21 cellular contexts compared by ENCODE assay signal in genomic region chr12:65949009-65949623, GRCh38.
DNase-seq lines count a peak whose midpoint lies in the region; ATAC-seq and TF ChIP-seq lines count a peak whose summit lies in the region.
"Had no signal": no experiment of that assay in that cellular context is flagged by ENCODE, and none has a peak within 500 bp of the region (broad histone marks: within the 10 kb centered on the region; RNA-seq: fewer than 3 reads in every experiment).

No MANE protein-coding gene starts in this region.

- H3K9me2 ChIP-seq in PC-9 (ENCODE audit: insufficient read depth): no peaks in the 10 kb centered on the region

- WGBS in mammary epithelial cell (ENCODE audit: low coverage, missing lambda C conversion rate): 42% methylated on average over 9 of the region's 9 CpGs

- peaks cover 56% of the 10 kb centered on the region for H3K36me3 Mint-ChIP-seq in nephron (ENCODE audit: low read depth)
- H3K36me3 Mint-ChIP-seq: activated naive CD4-positive, alpha-beta T cell treated with anti-CD3 and anti-CD28 coated beads, Interleukin-2, amount 50 U/mL, for 24 hours; memory B cell; naive thymus-derived CD8-positive, alpha-beta T cell; stimulated activated effector memory CD8-positive, alpha-beta T cell treated with anti-CD3 and anti-CD28 coated beads, Interleukin-12 subunit alpha, Interleukin-12 subunit beta, amount 100 ng/mL, for 72 hours had no signal

- TF ChIP-seq CTCF in AG04450 (IDR thresholded peaks at IDR 0.05; ENCODE audit: low read depth, low read length) (no peak), PC-9 (conservative IDR thresholded peaks at IDR 0.05) (no peak), mammary epithelial cell (conservative IDR thresholded peaks at IDR 0.05 in 1 of 2, IDR thresholded peaks at IDR 0.05 in 1 of 2; ENCODE audit: extremely low read depth in 1 of 2, insufficient read depth in 1 of 2, low read depth in 1 of 2, low read length in 2 of 2) (no peak), nephron (IDR thresholded peaks at IDR 0.05; ENCODE audit: unreplicated experiment in 3 of 3) (no peak)

- H3K4me1 ChIP-seq in PC-9 (replicated peaks; ENCODE audit: insufficient read depth) (peaks cover 5% of the 10 kb centered on the region; the same call in 1 of the 2 replicates), mammary epithelial cell (ENCODE audit: insufficient read depth, low read length) (peaks cover 81% of the 10 kb centered on the region)

- H3K9me3 Mint-ChIP-seq in nephron: no peaks in the 10 kb centered on the region
- no peaks in the 10 kb centered on the region for H3K9me3 Mint-ChIP-seq in stimulated activated naive CD8-positive, alpha-beta T cell treated with anti-CD3 and anti-CD28 coated beads, Interleukin-15, amount 100 ng/mL, for 72 hours
- H3K9me3 Mint-ChIP-seq: activated CD4-positive, alpha-beta T cell treated with anti-CD3 and anti-CD28 coated beads, Interleukin-2, amount 10 ng/mL, durations not matched to agents 7 days and 5 days; activated naive CD4-positive, alpha-beta T cell treated with anti-CD3 and anti-CD28 coated beads, Interleukin-2, amount 50 U/mL, for 24 hours; CD4-positive, alpha-beta T cell; memory B cell; naive thymus-derived CD8-positive, alpha-beta T cell; stimulated activated effector memory CD8-positive, alpha-beta T cell treated with anti-CD3 and anti-CD28 coated beads, Interleukin-12 subunit alpha, Interleukin-12 subunit beta, amount 100 ng/mL, for 72 hours had no signal

- H3K4me2 ChIP-seq in PC-9 (no peak overlapping the region), mammary epithelial cell (ENCODE audit: insufficient read depth, low read depth, low read length) (peak overlapping the region; percentile 54)

- H2AFZ ChIP-seq in PC-9 (no peak overlapping the region), mammary epithelial cell (ENCODE audit: low read depth, low read length) (no peak overlapping the region)

- no peak for DNase-seq in AG04450 (ENCODE audit: low read depth, low spot score)
- no peak for DNase-seq in PC-9
- DNase-seq in mammary epithelial cell: no peak
- DNase-seq in stimulated activated naive CD8-positive, alpha-beta T cell treated with anti-CD3 and anti-CD28 coated beads, Interleukin-15, amount 100 ng/mL, for 72 hours: no peak
- DNase-seq in DMS53 (lab: John Stamatoyannopoulos, UW): no peak
- DNase-seq: activated CD4-positive, alpha-beta T cell treated with anti-CD3 and anti-CD28 coated beads, Interleukin-2, amount 10 ng/mL, durations not matched to agents 7 days and 5 days; CD4-positive, alpha-beta T cell; naive thymus-derived CD8-positive, alpha-beta T cell; NCI-H187; T-helper 2 cell had no signal

- peaks cover 34% of the 10 kb centered on the region for H3K36me3 ChIP-seq in PC-9 (ENCODE audit: low read depth)
- H3K36me3 ChIP-seq in mammary epithelial cell (ENCODE audit: insufficient read depth, low read length): peaks cover 17% of the 10 kb centered on the region
- H3K36me3 ChIP-seq: ascending aorta, pancreas, sigmoid colon, vagina had no signal

- H4K20me1 ChIP-seq in PC-9 (ENCODE audit: insufficient read depth) (peaks cover 32% of the 10 kb centered on the region), mammary epithelial cell (ENCODE audit: insufficient read depth, low read length) (no peaks in the 10 kb centered on the region)

- CTCF ChIA-PET in AG04450 (lab: Charles Lee): no interaction called here
- CTCF ChIA-PET in PC-9 (lab: Charles Lee): no interaction called here
- CTCF ChIA-PET in mammary epithelial cell (lab: Charles Lee; ENCODE audit: low non-redundant PET): no interaction called here

- no peaks in the 10 kb centered on the region for H3K9me3 ChIP-seq in AG04450 (ENCODE audit: control insufficient read depth, insufficient read depth, low read length)
- H3K9me3 ChIP-seq in PC-9 (ENCODE audit: insufficient read depth, low read depth): no peaks in the 10 kb centered on the region
- no peaks in the 10 kb centered on the region for H3K9me3 ChIP-seq in mammary epithelial cell (replicated peaks; ENCODE audit: insufficient read depth, low read length)
- H3K9me3 ChIP-seq: ascending aorta, pancreas, sigmoid colon, testis, vagina had no signal

- H3K79me2 ChIP-seq in PC-9 (ENCODE audit: low read depth): peaks cover 68% of the 10 kb centered on the region
- peaks cover 84% of the 10 kb centered on the region for H3K79me2 ChIP-seq in mammary epithelial cell (ENCODE audit: insufficient read depth, low read length)

- no peak for ATAC-seq in HG02642 (IDR thresholded peaks at IDR 0.05; ENCODE audit: poor library complexity, unreplicated experiment)
- ATAC-seq in stimulated activated naive CD8-positive, alpha-beta T cell treated with anti-CD3 and anti-CD28 coated beads, Interleukin-15, amount 100 ng/mL, for 72 hours: no peak
- no peak for ATAC-seq in HG03039 (IDR thresholded peaks at IDR 0.05; ENCODE audit: unreplicated experiment)
- ATAC-seq: naive thymus-derived CD8-positive, alpha-beta T cell; stimulated activated effector memory CD8-positive, alpha-beta T cell treated with anti-CD3 and anti-CD28 coated beads, Interleukin-12 subunit alpha, Interleukin-12 subunit beta, amount 100 ng/mL, for 72 hours had no signal

- H3K4me3 ChIP-seq in AG04450 (ENCODE audit: low read depth, low read length) (no peak overlapping the region), PC-9 (no peak overlapping the region), mammary epithelial cell (replicated peaks in 1 of 3; ENCODE audit: insufficient read depth in 1 of 3, low read depth in 2 of 3, low read length in 3 of 3) (no peak overlapping the region)
- H3K4me3 ChIP-seq: ascending aorta, pancreas, sigmoid colon, testis, vagina had no signal

- intact Hi-C loops in PC-9 (cut with micrococcal nuclease; ENCODE audit: unreplicated experiment) (no loop called here), mammary epithelial cell (cut with micrococcal nuclease) (loop anchor here (2.0 kb wide), 1 partner anchor 56 kb away; no protein-coding TSS in a partner anchor)

- dilution Hi-C loops in mammary epithelial cell (cut with HindIII; ENCODE audit: low sequenced_read_pairs): no loop called here

- H3K27ac ChIP-seq in AG04450 (ENCODE audit: low read depth, low read length) (peak overlapping the region; percentile 87), PC-9 (0 out of 2 replicates have a peak overlapping the region, but pooled peaks have one; percentile 5), mammary epithelial cell (ENCODE audit: insufficient read depth, low read depth, low read length) (peak overlapping the region; percentile 85)
- H3K27ac ChIP-seq: ascending aorta, sigmoid colon, testis, vagina had no signal

- H3K27me3 Mint-ChIP-seq in nephron (ENCODE audit: low read depth): no peaks in the 10 kb centered on the region
- peaks cover 22% of the 10 kb centered on the region for H3K27me3 Mint-ChIP-seq in stimulated activated naive CD8-positive, alpha-beta T cell treated with anti-CD3 and anti-CD28 coated beads, Interleukin-15, amount 100 ng/mL, for 72 hours

- H3K9ac ChIP-seq in mammary epithelial cell (ENCODE audit: insufficient read depth, low read length): peak overlapping the region; percentile 29

- peak overlapping the region; percentile 82 to 96 (median 92) for H3K27ac Mint-ChIP-seq in nephron
- H3K27ac Mint-ChIP-seq in stimulated activated naive CD8-positive, alpha-beta T cell treated with anti-CD3 and anti-CD28 coated beads, Interleukin-15, amount 100 ng/mL, for 72 hours: no peak overlapping the region
- H3K27ac Mint-ChIP-seq: activated CD4-positive, alpha-beta T cell treated with anti-CD3 and anti-CD28 coated beads, Interleukin-2, amount 10 ng/mL, durations not matched to agents 7 days and 5 days; activated naive CD4-positive, alpha-beta T cell treated with anti-CD3 and anti-CD28 coated beads, Interleukin-2, amount 50 U/mL, for 24 hours; CD4-positive, alpha-beta T cell; memory B cell; stimulated activated effector memory CD8-positive, alpha-beta T cell treated with anti-CD3 and anti-CD28 coated beads, Interleukin-12 subunit alpha, Interleukin-12 subunit beta, amount 100 ng/mL, for 72 hours had no signal

- peak overlapping the region in 1 of 3 experiments; percentile 51 for H3K4me3 Mint-ChIP-seq in nephron
- H3K4me3 Mint-ChIP-seq in stimulated activated naive CD8-positive, alpha-beta T cell treated with anti-CD3 and anti-CD28 coated beads, Interleukin-15, amount 100 ng/mL, for 72 hours: no peak overlapping the region
- H3K4me3 Mint-ChIP-seq: activated CD4-positive, alpha-beta T cell treated with anti-CD3 and anti-CD28 coated beads, Interleukin-2, amount 10 ng/mL, durations not matched to agents 7 days and 5 days; activated naive CD4-positive, alpha-beta T cell treated with anti-CD3 and anti-CD28 coated beads, Interleukin-2, amount 50 U/mL, for 24 hours; CD4-positive, alpha-beta T cell; memory B cell; naive thymus-derived CD8-positive, alpha-beta T cell; stimulated activated effector memory CD8-positive, alpha-beta T cell treated with anti-CD3 and anti-CD28 coated beads, Interleukin-12 subunit alpha, Interleukin-12 subunit beta, amount 100 ng/mL, for 72 hours had no signal

- H3K4me1 Mint-ChIP-seq in nephron: peaks cover 24% of the 10 kb centered on the region
- no peaks in the 10 kb centered on the region for H3K4me1 Mint-ChIP-seq in stimulated activated naive CD8-positive, alpha-beta T cell treated with anti-CD3 and anti-CD28 coated beads, Interleukin-15, amount 100 ng/mL, for 72 hours
- H3K4me1 Mint-ChIP-seq: activated CD4-positive, alpha-beta T cell treated with anti-CD3 and anti-CD28 coated beads, Interleukin-2, amount 10 ng/mL, durations not matched to agents 7 days and 5 days; activated naive CD4-positive, alpha-beta T cell treated with anti-CD3 and anti-CD28 coated beads, Interleukin-2, amount 50 U/mL, for 24 hours; memory B cell; naive thymus-derived CD8-positive, alpha-beta T cell; stimulated activated effector memory CD8-positive, alpha-beta T cell treated with anti-CD3 and anti-CD28 coated beads, Interleukin-12 subunit alpha, Interleukin-12 subunit beta, amount 100 ng/mL, for 72 hours had no signal

- no peaks in the 10 kb centered on the region for H3K27me3 ChIP-seq in AG04450 (ENCODE audit: control insufficient read depth, insufficient read depth, low read length)
- H3K27me3 ChIP-seq in PC-9 (ENCODE audit: insufficient read depth, low read depth): no peaks in the 10 kb centered on the region
- no peaks in the 10 kb centered on the region for H3K27me3 ChIP-seq in mammary epithelial cell (ENCODE audit: insufficient read depth, low read length)
- H3K27me3 ChIP-seq: ascending aorta, pancreas, sigmoid colon, testis, vagina had no signal

- in situ Hi-C loops in mammary epithelial cell (cut with MboI; ENCODE audit: low sequenced_read_pairs in 2 of 2): no loop called here

- POLR2A ChIA-PET in AG04450 (lab: Yijun Ruan, JAX): no interaction called here
- POLR2A ChIA-PET in PC-9 (lab: Charles Lee; ENCODE audit: unreplicated experiment): no interaction called here

- no TSS peak for BruUV-seq in PC-9 (replicated peaks; lab: Mats Ljungman, UMichigan)
- BruUV-seq in mammary epithelial cell (replicated peaks; lab: Mats Ljungman, UMichigan): no TSS peak

- H3F3A ChIP-seq in PC-9 (ENCODE audit: insufficient read depth, low read depth): peaks cover 48% of the 10 kb centered on the region

Comparison
In these comparisons a context has a peak if more than half of its experiments do, and no peak if none do; other contexts are left out.
1. H3K27ac ChIP-seq: peak in every context shown above with its lines; median percentile 87 in AG04450; 85 in mammary epithelial cell; 5 in PC-9.
2. H3K27ac Mint-ChIP-seq: peak in nephron (3 of 3); none in stimulated activated naive CD8-positive, alpha-beta T cell treated with anti-CD3 and anti-CD28 coated beads, Interleukin-15, amount 100 ng/mL, for 72 hours (0 of 2).